In genomic region chr13:111038887-111039286, GRCh38 we compare ENCODE assay signal across 7 cellular contexts.
"Had no signal": no experiment of that assay in that cellular context is flagged by ENCODE, and none has a peak within 500 bp of the region (broad histone marks: within the 10 kb centered on the region; RNA-seq: fewer than 3 reads in every experiment).

No MANE protein-coding gene starts in this region.

- DNase-seq: GM23248, GOT3, H9, HCEC 1CT had no signal

- H2AFZ ChIP-seq: GM23248 had no signal

- H3K4me3 ChIP-seq: GM23248 had no signal

- FAIRE-seq: H54, HepG2 had no signal

- H3K9ac ChIP-seq: GM23248 had no signal

- ATAC-seq: HepG2 had no signal

- H3K27ac ChIP-seq: GM23248, HL-60 had no signal
